In the genomic region with DNA sequence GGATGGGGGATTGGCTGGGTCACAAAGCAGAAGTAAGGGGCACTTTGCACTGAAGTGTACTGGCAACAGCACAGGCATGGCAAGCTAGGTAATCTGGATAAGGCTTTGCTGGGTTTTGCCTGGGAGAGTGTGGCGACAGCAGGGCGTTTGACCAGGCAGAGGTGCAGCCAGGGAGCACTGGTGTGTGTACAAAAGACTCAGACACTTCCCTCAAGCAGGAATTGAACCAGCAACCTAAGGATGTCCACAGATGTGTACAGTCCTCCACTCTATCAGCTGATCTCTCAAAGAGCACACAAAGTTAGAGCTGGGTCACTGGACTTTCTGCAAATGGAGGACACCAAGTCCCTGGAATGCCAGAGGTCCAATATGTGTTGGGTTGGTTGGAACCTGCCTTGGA, we compare ENCODE assay signal across 2 cellular contexts.
TF ChIP-seq lines count a peak whose summit lies in the region.

No MANE protein-coding gene starts in this region.

TF ChIP-seq in H1, 55 proteins besides CTCF, POLR2A, EP300 and RAD21:
- TF ChIP-seq RNF2 (IDR thresholded peaks at IDR 0.05; ENCODE audit: borderline replicate concordance, low read depth, low read length, missing control alignments, poor library complexity, severe bottlenecking) = no peak
- TF ChIP-seq ATF3 (IDR thresholded peaks at IDR 0.05; ENCODE audit: insufficient read depth, low read depth, low read length) = no peak
- no peak for TF ChIP-seq MAFK (IDR thresholded peaks at IDR 0.05; ENCODE audit: low read depth, low read length)
- TF ChIP-seq TBP (IDR thresholded peaks at IDR 0.05; ENCODE audit: low read depth, low read length) = peak; percentile 74
- no peak for TF ChIP-seq CHD2 (IDR thresholded peaks at IDR 0.05; ENCODE audit: low read length)
- TF ChIP-seq POLR2AphosphoS5 (IDR thresholded peaks at IDR 0.05; ENCODE audit: low read depth, low read length) = no peak
- TF ChIP-seq JUN (IDR thresholded peaks at IDR 0.05; ENCODE audit: low read depth, low read length) = no peak

TF ChIP-seq in SK-N-SH, 30 proteins besides CTCF, POLR2A, EP300 and RAD21:
- TF ChIP-seq TAF1 (IDR thresholded peaks at IDR 0.05; ENCODE audit: borderline replicate concordance, low read depth, low read length) (no peak), JUND (IDR thresholded peaks at IDR 0.05) (no peak), POLR2AphosphoS5 (IDR thresholded peaks at IDR 0.05; ENCODE audit: low read depth, low read length) (no peak), FOSL2 (IDR thresholded peaks at IDR 0.05; ENCODE audit: borderline replicate concordance, low read depth) (no peak), SMC3 (IDR thresholded peaks at IDR 0.05; ENCODE audit: low read depth, low read length) (no peak), RFX5 (IDR thresholded peaks at IDR 0.05; ENCODE audit: low read length) (no peak), USF1 (IDR thresholded peaks at IDR 0.05; ENCODE audit: borderline replicate concordance, low read depth) (no peak), TCF12 (IDR thresholded peaks at IDR 0.05) (no peak), USF2 (IDR thresholded peaks at IDR 0.05; ENCODE audit: borderline replicate concordance, low read depth, low read length) (no peak), FOXM1 (IDR thresholded peaks at IDR 0.05; ENCODE audit: low read depth) (no peak), MAX (IDR thresholded peaks at IDR 0.05; ENCODE audit: low read depth) (no peak), MEF2A (IDR thresholded peaks at IDR 0.05; ENCODE audit: borderline replicate concordance, low read depth) (no peak), FOXJ3 (CRISPR knock-in tag; IDR thresholded peaks at IDR 0.05) (no peak), CHD2 (IDR thresholded peaks at IDR 0.05; ENCODE audit: low read length, partially characterized antibody) (no peak), IRF3 (IDR thresholded peaks at IDR 0.05; ENCODE audit: low read depth, low read length) (no peak), NRF1 (IDR thresholded peaks at IDR 0.05; ENCODE audit: low read depth, low read length) (no peak), TEAD4 (IDR thresholded peaks at IDR 0.05; ENCODE audit: borderline replicate concordance, insufficient read depth) (no peak), RXRA (IDR thresholded peaks at IDR 0.05; ENCODE audit: borderline replicate concordance, low read depth) (no peak), GATA2 (CRISPR knock-in tag; IDR thresholded peaks at IDR 0.05) (no peak), SIN3A (IDR thresholded peaks at IDR 0.05; ENCODE audit: borderline replicate concordance, low read depth, low read length) (no peak)
